14 cellular contexts compared by ENCODE assay signal in genomic region chr17:27553019-27553511, GRCh38.
DNase-seq lines count a peak whose midpoint lies in the region; ATAC-seq, FAIRE-seq and TF ChIP-seq lines count a peak whose summit lies in the region.
"Had no signal": no experiment of that assay in that cellular context is flagged by ENCODE, and none has a peak within 500 bp of the region (broad histone marks: within the 10 kb centered on the region; RNA-seq: fewer than 3 reads in every experiment).

No MANE protein-coding gene starts in this region.

- H3K4me1 ChIP-seq in ACC112 (ENCODE audit: control insufficient read depth, insufficient read depth, low read length, unreplicated experiment) = peaks cover 31% of the 10 kb centered on the region
- H3K4me1 ChIP-seq in HEK293 (ENCODE audit: control insufficient read depth, insufficient read depth, low read length) = peaks cover 15% of the 10 kb centered on the region
- H3K4me1 ChIP-seq in mucosa of descending colon (ENCODE audit: low read depth) = no peaks in the 10 kb centered on the region

- H2AFZ ChIP-seq in ACC112 (ENCODE audit: low read length, unreplicated experiment) = no peak overlapping the region

- peak overlapping the region; percentile 66 for H3K27ac ChIP-seq in ACC112 (ENCODE audit: low read depth, low read length)
- no peak overlapping the region for H3K27ac ChIP-seq in HEK293 (ENCODE audit: extremely low read depth, low read depth, low read length)

- FAIRE-seq in bronchial epithelial cell (lab: Jason Lieb, UNC) = no peak

- peak; percentile 38 for ATAC-seq in mucosa of descending colon
- no peak for ATAC-seq in HG02763 (IDR thresholded peaks at IDR 0.05; ENCODE audit: unreplicated experiment)
- ATAC-seq: left ventricle myocardium superior had no signal

- H3K4me3 ChIP-seq in ACC112 (ENCODE audit: low read depth, low read length) (no peak overlapping the region), HEK293 (ENCODE audit: low read depth, low read length) (no peak overlapping the region), bronchial epithelial cell (ENCODE audit: low read depth, low read length) (no peak overlapping the region), mucosa of descending colon (no peak overlapping the region)

- POLR2A ChIA-PET in HEK293 (lab: Yijun Ruan, JAX) = interaction anchor here (0.5 to 0.7 kb wide), 2 partner anchors 43 to 1157 kb away, joined by 3 to 4 read pairs; no protein-coding TSS in a partner anchor

- CTCF ChIA-PET in HEK293 (lab: Yijun Ruan, JAX) = interaction anchor here (0.6 to 2.8 kb wide), 11 partner anchors 10 to 131 kb away, joined by 3 to 7 read pairs (median 3); no protein-coding TSS in a partner anchor

- no peaks in the 10 kb centered on the region for H3K79me2 ChIP-seq in ACC112 (ENCODE audit: control insufficient read depth, insufficient read depth, low read length, unreplicated experiment)

- H3K27me3 ChIP-seq in ACC112 (ENCODE audit: insufficient read depth, low read length) (no peaks in the 10 kb centered on the region), bronchial epithelial cell (ENCODE audit: control insufficient read depth, insufficient read depth, low read length) (no peaks in the 10 kb centered on the region)

- H3K9me3 ChIP-seq in HEK293 (ENCODE audit: control insufficient read depth, insufficient read depth, low read depth, low read length) = no peaks in the 10 kb centered on the region
- no peaks in the 10 kb centered on the region for H3K9me3 ChIP-seq in mucosa of descending colon

- H3K36me3 ChIP-seq in ACC112 (ENCODE audit: insufficient read depth, low read length) (no peaks in the 10 kb centered on the region), HEK293 (ENCODE audit: control insufficient read depth in 2 of 2, insufficient read depth in 1 of 2, low read length in 2 of 2) (peaks cover 0 to 7% of the 10 kb centered on the region in 2 experiments; a peak in 1 of 3 replicates), bronchial epithelial cell (ENCODE audit: control insufficient read depth, insufficient read depth, low read length) (no peaks in the 10 kb centered on the region), mucosa of descending colon (ENCODE audit: low read depth) (no peaks in the 10 kb centered on the region)

- DNase-seq in bronchial epithelial cell (ENCODE audit: low read depth) = peak; percentile 78
- peak in 1 of 3 donors; percentile 27 for DNase-seq in mucosa of descending colon
- no peak for DNase-seq in COLO829 (ENCODE audit: low spot score)
- DNase-seq in iPS-NIHi11 (ENCODE audit: low spot score) = no peak
- DNase-seq in NCI-H187 (lab: John Stamatoyannopoulos, UW) = no peak
- DNase-seq: activated CD8-positive, alpha-beta memory T cell treated with anti-CD3 and anti-CD28 coated beads for 24 hours; activated naive CD8-positive, alpha-beta T cell treated with anti-CD3 and anti-CD28 coated beads, Interleukin-2, amount 10 ng/mL, durations not matched to agents 7 days and 5 days; left ventricle myocardium superior; NCI-H1694; occipital lobe; stimulated activated CD4-positive, alpha-beta T cell treated with anti-CD3 and anti-CD28 coated beads, Interleukin-1b, Interleukin-23, amount 100 ng/mL, for 48 hours had no signal

- TF ChIP-seq CTCF in HEK293 (tag by site-specific recombination; IDR thresholded peaks at IDR 0.05) (no peak), bronchial epithelial cell (IDR thresholded peaks at IDR 0.05; ENCODE audit: insufficient read depth, low read length, severe bottlenecking) (no peak), mucosa of descending colon (IDR thresholded peaks at IDR 0.05) (no peak)

- intact Hi-C loops in mucosa of descending colon (cut with DNase I, micrococcal nuclease) = no loop called here

TF ChIP-seq in HEK293, 187 proteins besides CTCF, POLR2A, EP300 and RAD21:
- TF ChIP-seq ZNF76 (tag by site-specific recombination; IDR thresholded peaks at IDR 0.05; ENCODE audit: borderline replicate concordance, low read depth) (no peak), PRDM10 (tag by site-specific recombination; IDR thresholded peaks at IDR 0.05) (0 out of 2 replicates have a peak, but pooled peaks have one; percentile 34), ZNF585B (tag by site-specific recombination; IDR thresholded peaks at IDR 0.05) (no peak), ZNF341 (tag by site-specific recombination; IDR thresholded peaks at IDR 0.05; ENCODE audit: low read depth) (peak; percentile 70), ZNF639 (tag by site-specific recombination; IDR thresholded peaks at IDR 0.05) (no peak), ZNF18 (tag by site-specific recombination; IDR thresholded peaks at IDR 0.05) (no peak), ZIC2 (tag by site-specific recombination; IDR thresholded peaks at IDR 0.05) (0 out of 2 replicates have a peak, but pooled peaks have one; percentile 17), ZBTB7A (tag by site-specific recombination; IDR thresholded peaks at IDR 0.05; ENCODE audit: low read depth) (no peak)
TF ChIP-seq in HEK293: peak in this region for 3.
